ENCODE assay signal across 15 cellular contexts in genomic region chr21:29155933-29156260, GRCh38. TPM values are rescaled to one million over a fixed set of nuclear protein-coding genes. Genes with fewer than 3 reads are reported as not detected.
DNase-seq lines count a peak whose midpoint lies in the region; ATAC-seq and TF ChIP-seq lines count a peak whose summit lies in the region.
"Had no signal": no experiment of that assay in that cellular context is flagged by ENCODE, and none has a peak within 500 bp of the region (broad histone marks: within the 10 kb centered on the region; RNA-seq: fewer than 3 reads in every experiment).

No MANE protein-coding gene starts in this region.

- H3K79me2 ChIP-seq in hepatocyte = no peaks in the 10 kb centered on the region

- peak overlapping the region; percentile 25; the same call in 1 of the 2 replicates for H2AK5ac ChIP-seq in IMR-90 (ENCODE audit: low read depth, low read length)

- H3K18ac ChIP-seq in IMR-90 (ENCODE audit: low read depth, low read length) = peak overlapping the region; percentile 35; the same call in 1 of the 2 replicates

- H3K9ac ChIP-seq in IMR-90 (ENCODE audit: low read depth, low read length) = peak overlapping the region; percentile 53
- peak overlapping the region; percentile 74 for H3K9ac ChIP-seq in skeletal muscle satellite cell (ENCODE audit: low read depth, low read length)

- peak overlapping the region; percentile 87 for H2BK120ac ChIP-seq in IMR-90 (ENCODE audit: low read depth, low read length)

- peak overlapping the region; percentile 86 for H2AFZ ChIP-seq in IMR-90 (replicated peaks; ENCODE audit: low read length, poor library complexity)
- peak overlapping the region; percentile 25 for H2AFZ ChIP-seq in hepatocyte

- TF ChIP-seq CTCF in IMR-90 (conservative IDR thresholded peaks at IDR 0.05; ENCODE audit: low read depth, low read length) (no peak), breast epithelium (IDR thresholded peaks at IDR 0.05) (no peak), hepatocyte (IDR thresholded peaks at IDR 0.05; ENCODE audit: poor library complexity) (no peak), prostate gland (IDR thresholded peaks at IDR 0.05) (no peak)

- no peak for TF ChIP-seq POLR2A in IMR-90 (IDR thresholded peaks at IDR 0.05; ENCODE audit: low read depth, low read length)
- TF ChIP-seq POLR2A in breast epithelium (IDR thresholded peaks at IDR 0.05) = no peak
- no peak for TF ChIP-seq POLR2A in prostate gland (IDR thresholded peaks at IDR 0.05)

- no peak overlapping the region for H3K56ac ChIP-seq in IMR-90 (ENCODE audit: extremely low read depth, insufficient read depth, low read length)

- CTCF ChIA-PET in IMR-90 (lab: Yijun Ruan, JAX) = interaction anchor here (1.2 kb wide), 1 partner anchor 192 kb away, joined by 4 read pairs; no protein-coding TSS in a partner anchor

- H3K9me1 ChIP-seq in IMR-90 (ENCODE audit: insufficient read depth, low read length) = peaks cover 3% of the 10 kb centered on the region; the same call in 1 of the 2 replicates

- peak overlapping the region; percentile 92; the same call in 1 of the 3 replicates for H2BK15ac ChIP-seq in IMR-90 (ENCODE audit: low read depth, low read length)

- POLR2A ChIA-PET in IMR-90 (lab: Charles Lee; ENCODE audit: unreplicated experiment) = no interaction called here

- no peak overlapping the region for H2AK9ac ChIP-seq in IMR-90 (replicated peaks; ENCODE audit: low read depth, low read length, poor library complexity)

- H3K27ac ChIP-seq in IMR-90 (ENCODE audit: insufficient read depth, low read length) = 0 out of 2 replicates have a peak overlapping the region, but pooled peaks have one; percentile 7
- H3K27ac ChIP-seq in breast epithelium = peak overlapping the region in 1 of 2 donors; percentile 79
- no peak overlapping the region for H3K27ac ChIP-seq in hepatocyte
- H3K27ac ChIP-seq in prostate gland = peak overlapping the region in 1 of 2 donors; percentile 52
- H3K27ac ChIP-seq: C4-2B, cardiac muscle cell had no signal

- BruUV-seq in IMR-90 (replicated peaks; lab: Mats Ljungman, UMichigan) = no TSS peak

- H3K36me3 ChIP-seq in IMR-90 (ENCODE audit: control insufficient read depth, insufficient read depth, low read length) = no peaks in the 10 kb centered on the region
- no peaks in the 10 kb centered on the region for H3K36me3 ChIP-seq in breast epithelium
- no peaks in the 10 kb centered on the region for H3K36me3 ChIP-seq in hepatocyte (replicated peaks; ENCODE audit: insufficient read depth, low read depth)
- H3K36me3 ChIP-seq in skeletal muscle satellite cell (ENCODE audit: insufficient read depth, low read length) = peaks cover 8% of the 10 kb centered on the region
- no peaks in the 10 kb centered on the region for H3K36me3 ChIP-seq in prostate gland
- H3K36me3 ChIP-seq: cardiac muscle cell had no signal

- H3K4me3 ChIP-seq in IMR-90 (ENCODE audit: insufficient read depth, low read depth, low read length) = no peak overlapping the region
- H3K4me3 ChIP-seq in breast epithelium = peak overlapping the region in 2 of 3 donors; percentile 18 to 41
- H3K4me3 ChIP-seq in hepatocyte = no peak overlapping the region
- peak overlapping the region; percentile 57 for H3K4me3 ChIP-seq in skeletal muscle satellite cell (ENCODE audit: low read length)
- no peak overlapping the region for H3K4me3 ChIP-seq in prostate gland

- no peaks in the 10 kb centered on the region for H3K9me2 ChIP-seq in hepatocyte (replicated peaks; ENCODE audit: insufficient read depth)

- peak overlapping the region; percentile 63 for H3K4ac ChIP-seq in IMR-90 (ENCODE audit: low read depth, low read length)

- H3K27me3 ChIP-seq in IMR-90 (ENCODE audit: control insufficient read depth, insufficient read depth, low read length) = no peaks in the 10 kb centered on the region
- H3K27me3 ChIP-seq in breast epithelium = no peaks in the 10 kb centered on the region
- no peaks in the 10 kb centered on the region for H3K27me3 ChIP-seq in hepatocyte
- H3K27me3 ChIP-seq in skeletal muscle satellite cell (ENCODE audit: control insufficient read depth, insufficient read depth, low read length) = no peaks in the 10 kb centered on the region
- no peaks in the 10 kb centered on the region for H3K27me3 ChIP-seq in prostate gland (replicated peaks; ENCODE audit: insufficient read depth)
- H3K27me3 ChIP-seq: cardiac muscle cell, spleen had no signal

- WGBS in IMR-90 (ENCODE audit: extremely low coverage in 2 of 2, insufficient read length in 1 of 2), 2 experiments = no CpG with 5 or more reads among the region's 2 CpGs
- WGBS in hepatocyte (ENCODE audit: low lambda C conversion rate, missing lambda C conversion rate) = 94% methylated on average over 2 of the region's 2 CpGs
- 95% methylated on average over 2 of the region's 2 CpGs for WGBS in prostate gland

- H2BK20ac ChIP-seq in IMR-90 (ENCODE audit: low read depth, low read length) = peak overlapping the region; percentile 75

- peaks cover 2% of the 10 kb centered on the region for H3K4me1 ChIP-seq in IMR-90 (ENCODE audit: control insufficient read depth, insufficient read depth, low read length)
- H3K4me1 ChIP-seq in breast epithelium = no peaks in the 10 kb centered on the region
- no peaks in the 10 kb centered on the region for H3K4me1 ChIP-seq in hepatocyte (ENCODE audit: insufficient read depth)
- peaks cover 13% of the 10 kb centered on the region for H3K4me1 ChIP-seq in skeletal muscle satellite cell (ENCODE audit: control insufficient read depth, insufficient read depth, low read length)
- no peaks in the 10 kb centered on the region for H3K4me1 ChIP-seq in prostate gland (replicated peaks)

- H3K23ac ChIP-seq in IMR-90 (ENCODE audit: low read depth, low read length) = peak overlapping the region; percentile 36; the same call in 1 of the 2 replicates

- no peak overlapping the region for H2BK5ac ChIP-seq in IMR-90 (ENCODE audit: low read depth, low read length, poor library complexity, severe bottlenecking)

- TF ChIP-seq RAD21 in IMR-90 (IDR thresholded peaks at IDR 0.05; ENCODE audit: low read length) = no peak

- H3K9me3 ChIP-seq in IMR-90 (ENCODE audit: control insufficient read depth, insufficient read depth, low read length) = no peaks in the 10 kb centered on the region
- H3K9me3 ChIP-seq in breast epithelium = no peaks in the 10 kb centered on the region
- no peaks in the 10 kb centered on the region for H3K9me3 ChIP-seq in hepatocyte (ENCODE audit: low read depth)
- H3K9me3 ChIP-seq in skeletal muscle satellite cell (replicated peaks; ENCODE audit: low read length) = no peaks in the 10 kb centered on the region
- H3K9me3 ChIP-seq in prostate gland = no peaks in the 10 kb centered on the region
- H3K9me3 ChIP-seq: spleen had no signal

- H3K79me1 ChIP-seq in IMR-90 (ENCODE audit: low read depth in 1 of 2, low read length in 2 of 2) = no peaks in the 10 kb centered on the region

- peak overlapping the region; percentile 77 for H3K14ac ChIP-seq in IMR-90 (replicated peaks; ENCODE audit: low read depth, low read length)

- H4K91ac ChIP-seq in IMR-90 (ENCODE audit: insufficient read depth, low read depth, low read length) = peak overlapping the region; percentile 36; the same call in 1 of the 2 replicates

- dilution Hi-C loops in IMR-90 (cut with HindIII; ENCODE audit: low sequenced_read_pairs, unreplicated experiment) = no loop called here

- peak overlapping the region; percentile 52 for H3K4me2 ChIP-seq in IMR-90 (ENCODE audit: low read depth, low read length)
- H3K4me2 ChIP-seq in hepatocyte = peak overlapping the region; percentile 70
- H3K4me2 ChIP-seq in skeletal muscle satellite cell (ENCODE audit: low read length) = peak overlapping the region; percentile 80

- in situ Hi-C loops in IMR-90 (cut with MboI; ENCODE audit: low sequenced_read_pairs) = no loop called here

- peak overlapping the region; percentile 26; the same call in 1 of the 2 replicates for H4K5ac ChIP-seq in IMR-90 (ENCODE audit: low read depth, low read length)

- no peak for DNase-seq in IMR-90
- DNase-seq in breast epithelium (ENCODE audit: low spot score in 2 of 2) = no peak
- DNase-seq in hepatocyte (ENCODE audit: low spot score) = no peak
- DNase-seq in NCI-H146 (lab: John Stamatoyannopoulos, UW) = no peak
- no peak for DNase-seq in prostate gland (ENCODE audit: low spot score)
- DNase-seq: activated CD8-positive, alpha-beta memory T cell treated with anti-CD3 and anti-CD28 coated beads, Interleukin-2, amount 50 U/mL, for 48 hours; activated naive CD4-positive, alpha-beta T cell treated with anti-CD3 and anti-CD28 coated beads, Interleukin-2, amount 10 ng/mL, durations not matched to agents 7 days and 5 days; hippocampal formation; spleen; T-helper 17 cell had no signal

- intact Hi-C loops in IMR-90 (cut with micrococcal nuclease) = no loop called here
- intact Hi-C loops in breast epithelium (cut with DNase I; ENCODE audit: low total_unique reads) = loop anchor here (10.0 kb wide), 1 partner anchor 179 kb away; no protein-coding TSS in a partner anchor
- intact Hi-C loops in prostate gland (cut with DNase I) = no loop called here

- peak overlapping the region; percentile 29 to 86; a peak in 3 of 4 replicates for H4K8ac ChIP-seq in IMR-90 (ENCODE audit: low read depth in 2 of 2, low read length in 2 of 2)

- no peaks in the 10 kb centered on the region for H4K20me1 ChIP-seq in IMR-90 (ENCODE audit: insufficient read depth, low read length)
- H4K20me1 ChIP-seq in hepatocyte (ENCODE audit: insufficient read depth, poor library complexity, severe bottlenecking) = no peaks in the 10 kb centered on the region

- ATAC-seq in IMR-90 (ENCODE audit: low read depth) = no peak
- ATAC-seq in GM18909 (IDR thresholded peaks at IDR 0.05; ENCODE audit: poor library complexity, unreplicated experiment) = no peak
- no peak for ATAC-seq in activated CD4-positive, CD25-positive, alpha-beta regulatory T cell treated with anti-CD3 and anti-CD28 coated beads, Interleukin-2, amount 50 U/mL, for 24 hours
- ATAC-seq: T-helper 17 cell had no signal

TF ChIP-seq in IMR-90, 13 proteins besides CTCF, POLR2A, EP300 and RAD21 (continues in another document):
- TF ChIP-seq NFE2L2 (IDR thresholded peaks at IDR 0.05; ENCODE audit: low read depth, low read length) (no peak), BHLHE40 (IDR thresholded peaks at IDR 0.05; ENCODE audit: low read depth, low read length) (no peak)

RNA-seq across cellular contexts. Expression of gene MAP3K7CL, which starts 25.5 kb away (rescaled TPM):
- total RNA-seq in IMR-90 (2012; rRNA removed) (21.0 and 25.3 TPM in 2 replicates), breast epithelium (1 to 10 TPM; 1.8 to 8.5 (median 7.5) TPM), hepatocyte (0.16 TPM in 1 of 2 replicates, not detected in the other), prostate gland (10 to 100 TPM in 1 of 2 donors, 1 to 10 TPM in 1; 8.7 to 13.2 TPM)
- polyA plus RNA-seq in IMR-90 (2012; rRNA removed) (21.8 and 22.3 TPM in 2 replicates), hepatocyte (0.59 and 0.64 TPM in 2 replicates)
- 10.0 and 17.0 TPM in 2 replicates for polyA plus RNA-seq in IMR-90 (2012; cell fraction: cytosol; rRNA removed)
- polyA plus RNA-seq in IMR-90 (2012; cell fraction: nucleus; rRNA removed; ENCODE audit: low replicate concordance) = 7.6 and 12.0 TPM in 2 replicates
- total RNA-seq in skeletal muscle satellite cell (2012; rRNA removed) = 9.1 and 14.2 TPM in 2 replicates
- polyA plus RNA-seq: cardiac muscle cell had no signal

Comparison
In these comparisons a context has a peak if more than half of its experiments do, and no peak if none do; other contexts are left out.
1. H3K4me3 ChIP-seq: peak in breast epithelium (2 of 3) and skeletal muscle satellite cell (single experiment); none in IMR-90 (single experiment), hepatocyte (single experiment) and prostate gland (0 of 2).
2. Peak in every context shown above with its lines, with median percentiles within 50 percentile points of each other: H3K4me2 ChIP-seq.